Comparison of ENCODE assay signal across 8 cellular contexts in genomic region chr15:52679232-52680040, GRCh38.
DNase-seq lines count a peak whose midpoint lies in the region; ATAC-seq lines count a peak whose summit lies in the region.

A gene with protein sequence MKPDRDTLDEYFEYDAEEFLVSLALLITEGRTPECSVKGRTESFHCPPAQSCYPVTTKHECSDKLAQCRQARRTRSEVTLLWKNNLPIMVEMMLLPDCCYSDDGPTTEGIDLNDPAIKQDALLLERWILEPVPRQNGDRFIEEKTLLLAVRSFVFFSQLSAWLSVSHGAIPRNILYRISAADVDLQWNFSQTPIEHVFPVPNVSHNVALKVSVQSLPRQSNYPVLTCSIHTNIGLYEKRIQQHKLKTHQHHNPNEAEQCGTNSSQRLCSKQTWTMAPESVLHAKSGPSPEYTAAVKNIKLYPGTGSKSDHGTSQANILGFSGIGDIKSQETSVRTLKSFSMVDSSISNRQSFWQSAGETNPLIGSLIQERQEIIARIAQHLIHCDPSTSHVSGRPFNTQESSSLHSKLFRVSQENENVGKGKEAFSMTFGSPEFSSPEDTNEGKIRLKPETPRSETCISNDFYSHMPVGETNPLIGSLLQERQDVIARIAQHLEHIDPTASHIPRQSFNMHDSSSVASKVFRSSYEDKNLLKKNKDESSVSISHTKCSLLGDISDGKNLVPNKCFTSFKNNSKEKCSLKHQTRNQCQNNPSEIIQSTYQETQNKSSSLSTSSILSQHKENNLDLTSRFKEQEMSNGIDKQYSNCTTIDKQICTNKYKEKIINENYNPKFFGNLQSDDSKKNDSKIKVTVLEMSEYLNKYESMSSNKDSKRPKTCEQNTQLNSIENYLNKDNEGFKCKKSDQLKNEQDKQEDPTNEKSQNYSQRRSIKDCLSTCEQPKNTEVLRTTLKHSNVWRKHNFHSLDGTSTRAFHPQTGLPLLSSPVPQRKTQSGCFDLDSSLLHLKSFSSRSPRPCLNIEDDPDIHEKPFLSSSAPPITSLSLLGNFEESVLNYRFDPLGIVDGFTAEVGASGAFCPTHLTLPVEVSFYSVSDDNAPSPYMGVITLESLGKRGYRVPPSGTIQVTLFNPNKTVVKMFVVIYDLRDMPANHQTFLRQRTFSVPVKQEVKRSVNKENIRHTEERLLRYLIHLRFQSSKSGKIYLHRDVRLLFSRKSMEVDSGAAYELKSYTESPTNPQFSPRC (minus strand): TSS chr15:52679388. CDS start chr15:52678021, 1,367 bp downstream.

- peak; percentile 94 for DNase-seq in AG08395 (ENCODE audit: low spot score)
- DNase-seq in NCI-H226 = peak; percentile 90
- peak; percentile 82 for DNase-seq in activated CD4-positive, CD25-positive, alpha-beta regulatory T cell treated with anti-CD3 and anti-CD28 coated beads, Interleukin-2, amount 50 U/mL, for 16 hours (ENCODE audit: low read depth, low spot score)
- peak; percentile 92 for DNase-seq in central memory CD4-positive, alpha-beta T cell
- DNase-seq in iris pigment epithelial cell (ENCODE audit: low read depth) = peak; percentile 90
- peak; percentile 83 to 90 for DNase-seq in stimulated activated CD4-positive, alpha-beta T cell treated with anti-CD3 and anti-CD28 coated beads, Interleukin-12 subunit alpha, Interleukin-12 subunit beta, amount 100 ng/mL, for 24 hours (ENCODE audit: low read depth in 2 of 2)

- ATAC-seq in GM18909 (IDR thresholded peaks at IDR 0.05; ENCODE audit: poor library complexity, unreplicated experiment) (peak; percentile 71), HG03175 (IDR thresholded peaks at IDR 0.05; ENCODE audit: unreplicated experiment) (peak; percentile 68)

Comparison
In these comparisons a context has a peak if more than half of its experiments do, and no peak if none do; other contexts are left out.
1. Peak in every context shown above with its lines: DNase-seq and ATAC-seq.